1 cellular context compared by ENCODE assay signal in the genomic region with DNA sequence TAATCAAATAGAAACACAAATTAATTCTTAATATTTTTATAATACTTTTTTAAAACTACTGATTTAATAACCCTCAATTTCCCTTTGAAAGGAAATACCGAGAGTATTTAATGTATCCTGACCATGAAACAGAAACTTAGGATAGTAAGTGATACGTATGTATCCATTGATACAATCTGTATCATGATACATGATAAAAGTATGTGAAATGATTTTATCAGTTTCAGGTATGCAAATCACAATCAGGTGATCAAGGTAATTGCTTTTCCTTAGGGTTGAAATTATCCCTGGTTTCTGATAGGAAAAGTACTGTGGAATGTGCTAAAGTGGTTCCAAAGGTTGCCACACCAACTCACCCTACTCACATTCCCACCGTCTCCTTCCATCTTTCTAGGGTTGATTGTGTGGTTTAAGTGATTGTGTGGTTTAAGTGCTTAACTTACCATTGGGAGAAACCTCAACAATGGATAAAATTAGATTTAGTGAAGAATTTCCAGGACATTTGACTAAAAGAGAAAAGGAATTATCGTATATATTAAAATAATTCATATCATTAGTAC.
TF ChIP-seq lines count a peak whose summit lies in the region.

No MANE protein-coding gene starts in this region.

TF ChIP-seq in GM23338, 12 proteins besides CTCF, POLR2A, EP300 and RAD21 (continued from another document):
- TF ChIP-seq, protein P1, sequence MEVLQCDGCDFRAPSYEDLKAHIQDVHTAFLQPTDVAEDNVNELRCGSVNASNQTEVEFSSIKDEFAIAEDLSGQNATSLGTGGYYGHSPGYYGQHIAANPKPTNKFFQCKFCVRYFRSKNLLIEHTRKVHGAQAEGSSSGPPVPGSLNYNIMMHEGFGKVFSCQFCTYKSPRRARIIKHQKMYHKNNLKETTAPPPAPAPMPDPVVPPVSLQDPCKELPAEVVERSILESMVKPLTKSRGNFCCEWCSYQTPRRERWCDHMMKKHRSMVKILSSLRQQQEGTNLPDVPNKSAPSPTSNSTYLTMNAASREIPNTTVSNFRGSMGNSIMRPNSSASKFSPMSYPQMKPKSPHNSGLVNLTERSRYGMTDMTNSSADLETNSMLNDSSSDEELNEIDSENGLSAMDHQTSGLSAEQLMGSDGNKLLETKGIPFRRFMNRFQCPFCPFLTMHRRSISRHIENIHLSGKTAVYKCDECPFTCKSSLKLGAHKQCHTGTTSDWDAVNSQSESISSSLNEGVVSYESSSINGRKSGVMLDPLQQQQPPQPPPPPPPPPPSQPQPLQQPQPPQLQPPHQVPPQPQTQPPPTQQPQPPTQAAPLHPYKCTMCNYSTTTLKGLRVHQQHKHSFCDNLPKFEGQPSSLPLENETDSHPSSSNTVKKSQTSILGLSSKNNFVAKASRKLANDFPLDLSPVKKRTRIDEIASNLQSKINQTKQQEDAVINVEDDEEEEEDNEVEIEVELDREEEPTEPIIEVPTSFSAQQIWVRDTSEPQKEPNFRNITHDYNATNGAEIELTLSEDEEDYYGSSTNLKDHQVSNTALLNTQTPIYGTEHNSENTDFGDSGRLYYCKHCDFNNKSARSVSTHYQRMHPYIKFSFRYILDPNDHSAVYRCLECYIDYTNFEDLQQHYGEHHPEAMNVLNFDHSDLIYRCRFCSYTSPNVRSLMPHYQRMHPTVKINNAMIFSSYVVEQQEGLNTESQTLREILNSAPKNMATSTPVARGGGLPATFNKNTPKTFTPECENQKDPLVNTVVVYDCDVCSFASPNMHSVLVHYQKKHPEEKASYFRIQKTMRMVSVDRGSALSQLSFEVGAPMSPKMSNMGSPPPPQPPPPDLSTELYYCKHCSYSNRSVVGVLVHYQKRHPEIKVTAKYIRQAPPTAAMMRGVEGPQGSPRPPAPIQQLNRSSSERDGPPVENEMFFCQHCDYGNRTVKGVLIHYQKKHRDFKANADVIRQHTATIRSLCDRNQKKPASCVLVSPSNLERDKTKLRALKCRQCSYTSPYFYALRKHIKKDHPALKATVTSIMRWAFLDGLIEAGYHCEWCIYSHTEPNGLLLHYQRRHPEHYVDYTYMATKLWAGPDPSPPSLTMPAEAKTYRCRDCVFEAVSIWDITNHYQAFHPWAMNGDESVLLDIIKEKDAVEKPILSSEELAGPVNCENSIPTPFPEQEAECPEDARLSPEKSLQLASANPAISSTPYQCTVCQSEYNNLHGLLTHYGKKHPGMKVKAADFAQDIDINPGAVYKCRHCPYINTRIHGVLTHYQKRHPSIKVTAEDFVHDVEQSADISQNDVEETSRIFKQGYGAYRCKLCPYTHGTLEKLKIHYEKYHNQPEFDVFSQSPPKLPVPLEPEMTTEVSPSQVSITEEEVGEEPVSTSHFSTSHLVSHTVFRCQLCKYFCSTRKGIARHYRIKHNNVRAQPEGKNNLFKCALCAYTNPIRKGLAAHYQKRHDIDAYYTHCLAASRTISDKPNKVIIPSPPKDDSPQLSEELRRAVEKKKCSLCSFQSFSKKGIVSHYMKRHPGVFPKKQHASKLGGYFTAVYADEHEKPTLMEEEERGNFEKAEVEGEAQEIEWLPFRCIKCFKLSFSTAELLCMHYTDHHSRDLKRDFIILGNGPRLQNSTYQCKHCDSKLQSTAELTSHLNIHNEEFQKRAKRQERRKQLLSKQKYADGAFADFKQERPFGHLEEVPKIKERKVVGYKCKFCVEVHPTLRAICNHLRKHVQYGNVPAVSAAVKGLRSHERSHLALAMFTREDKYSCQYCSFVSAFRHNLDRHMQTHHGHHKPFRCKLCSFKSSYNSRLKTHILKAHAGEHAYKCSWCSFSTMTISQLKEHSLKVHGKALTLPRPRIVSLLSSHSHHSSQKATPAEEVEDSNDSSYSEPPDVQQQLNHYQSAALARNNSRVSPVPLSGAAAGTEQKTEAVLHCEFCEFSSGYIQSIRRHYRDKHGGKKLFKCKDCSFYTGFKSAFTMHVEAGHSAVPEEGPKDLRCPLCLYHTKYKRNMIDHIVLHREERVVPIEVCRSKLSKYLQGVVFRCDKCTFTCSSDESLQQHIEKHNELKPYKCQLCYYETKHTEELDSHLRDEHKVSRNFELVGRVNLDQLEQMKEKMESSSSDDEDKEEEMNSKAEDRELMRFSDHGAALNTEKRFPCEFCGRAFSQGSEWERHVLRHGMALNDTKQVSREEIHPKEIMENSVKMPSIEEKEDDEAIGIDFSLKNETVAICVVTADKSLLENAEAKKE (CRISPR knock-in tag; IDR thresholded peaks at IDR 0.05), result no peak
- TF ChIP-seq, protein P2, sequence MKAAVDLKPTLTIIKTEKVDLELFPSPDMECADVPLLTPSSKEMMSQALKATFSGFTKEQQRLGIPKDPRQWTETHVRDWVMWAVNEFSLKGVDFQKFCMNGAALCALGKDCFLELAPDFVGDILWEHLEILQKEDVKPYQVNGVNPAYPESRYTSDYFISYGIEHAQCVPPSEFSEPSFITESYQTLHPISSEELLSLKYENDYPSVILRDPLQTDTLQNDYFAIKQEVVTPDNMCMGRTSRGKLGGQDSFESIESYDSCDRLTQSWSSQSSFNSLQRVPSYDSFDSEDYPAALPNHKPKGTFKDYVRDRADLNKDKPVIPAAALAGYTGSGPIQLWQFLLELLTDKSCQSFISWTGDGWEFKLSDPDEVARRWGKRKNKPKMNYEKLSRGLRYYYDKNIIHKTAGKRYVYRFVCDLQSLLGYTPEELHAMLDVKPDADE (IDR thresholded peaks at IDR 0.05), result no peak
- TF ChIP-seq POLR2AphosphoS5 (IDR thresholded peaks at IDR 0.05; ENCODE audit: low read depth) (no peak), NANOG (IDR thresholded peaks at IDR 0.05; ENCODE audit: borderline replicate concordance) (no peak), STAT1 (IDR thresholded peaks at IDR 0.05; ENCODE audit: unreplicated experiment) (no peak), ZNF331 (CRISPR knock-in tag; IDR thresholded peaks at IDR 0.05; ENCODE audit: low read depth) (no peak), ZNF114 (CRISPR knock-in tag; IDR thresholded peaks at IDR 0.05) (no peak)
